In the genomic region with DNA sequence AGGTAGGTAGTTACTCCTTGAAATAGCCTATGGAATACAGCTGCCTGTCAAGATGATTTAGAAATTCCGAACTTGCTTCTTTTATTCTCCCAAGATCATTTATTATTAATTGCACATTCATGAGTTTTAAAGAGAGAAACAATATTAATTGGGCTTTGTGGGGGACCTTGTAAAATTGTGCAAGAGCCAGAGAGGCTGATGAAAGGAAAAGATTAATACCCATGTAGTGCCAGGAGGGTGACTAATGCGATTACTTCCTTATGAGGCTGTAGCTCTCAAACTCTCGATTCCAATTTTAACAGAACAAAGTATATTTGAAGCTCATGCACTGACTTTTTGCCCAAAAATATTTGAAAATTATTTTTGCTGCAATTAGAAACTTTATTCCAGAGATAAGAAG, we compare ENCODE assay signal across 20 cellular contexts.
DNase-seq lines count a peak whose midpoint lies in the region; ATAC-seq and TF ChIP-seq lines count a peak whose summit lies in the region.
"Had no signal": no experiment of that assay in that cellular context is flagged by ENCODE, and none has a peak within 500 bp of the region (broad histone marks: within the 10 kb centered on the region; RNA-seq: fewer than 3 reads in every experiment).

No MANE protein-coding gene starts in this region.

- peaks cover 43% of the 10 kb centered on the region for H3K4me1 ChIP-seq in foreskin keratinocyte
- H3K4me1 ChIP-seq: Caco-2, gastrocnemius medialis had no signal

- TF ChIP-seq CTCF in AG09309 (IDR thresholded peaks at IDR 0.05; ENCODE audit: control insufficient read depth, insufficient read depth, low read depth, low read length, missing control alignments), result no peak
- no peak for TF ChIP-seq CTCF in astrocyte of the spinal cord (IDR thresholded peaks at IDR 0.05; ENCODE audit: low read depth, low read length)
- no peak for TF ChIP-seq CTCF in foreskin keratinocyte (conservative IDR thresholded peaks at IDR 0.05)

- H3K4me3 ChIP-seq in AG09309 (ENCODE audit: control insufficient read depth, low read depth, low read length) (no peak overlapping the region), astrocyte of the spinal cord (ENCODE audit: low read depth, low read length) (no peak overlapping the region)
- H3K4me3 ChIP-seq: cardiac muscle cell, gastrocnemius medialis, skin epidermis had no signal

- H3K27me3 ChIP-seq in foreskin keratinocyte, result no peaks in the 10 kb centered on the region
- H3K27me3 ChIP-seq: cardiac muscle cell, gastrocnemius medialis had no signal

- H3K27ac ChIP-seq in foreskin keratinocyte, result no peak overlapping the region
- H3K27ac ChIP-seq: cardiac muscle cell, gastrocnemius medialis, skin epidermis had no signal

- DNase-seq in AG09309 (ENCODE audit: low read depth) (peak; percentile 52), HT-29 (ENCODE audit: low spot score) (peak; percentile 58), astrocyte of the spinal cord (ENCODE audit: low read depth, low spot score) (peak; percentile 60), foreskin keratinocyte (peak in 1 of 2 donors; percentile 70), germinal center (ENCODE audit: low spot score) (no peak), NCI-H345 (lab: John Stamatoyannopoulos, UW) (no peak), ACHN (no peak)
- DNase-seq: activated CD4-positive, alpha-beta T cell treated with anti-CD3 and anti-CD28 coated beads, Interleukin-2, amount 50 U/mL, for 4 hours; activated naive CD4-positive, alpha-beta T cell treated with Interleukin-2 at 50 U/mL for 16 hours; AML-193; Caco-2; effector memory CD4-positive, alpha-beta T cell; gastrocnemius medialis; GDM1; NCI-H1436 treated with DMSO at 0.1 percent for 48 hours; NK-92 treated with Interleukin-12 subunit alpha and Interleukin-12 subunit beta, amount 100 ng/mL, for 24 hours; stimulated activated CD4-positive, alpha-beta T cell treated with anti-CD3 and anti-CD28 coated beads, Interleukin-4, amount 100 ng/mL, for 24 hours had no signal

- peak; percentile 40 for ATAC-seq in foreskin keratinocyte
- ATAC-seq in GM21717 (IDR thresholded peaks at IDR 0.05; ENCODE audit: unreplicated experiment), result no peak
- ATAC-seq: gastrocnemius medialis had no signal

- in situ Hi-C loops in astrocyte of the spinal cord (cut with HindIII; ENCODE audit: low sequenced_read_pairs), result no loop called here
- in situ Hi-C loops in ACHN (cut with HindIII; ENCODE audit: low pct_ligation_motif_present, low pct_unique_long_range_greater_than_20kb, low sequenced_read_pairs), result no loop called here

Comparison
In these comparisons a context has a peak if more than half of its experiments do, and no peak if none do; other contexts are left out.
1. DNase-seq: peak in AG09309 (single experiment), HT-29 (single experiment) and astrocyte of the spinal cord (single experiment); none in germinal center (single experiment), NCI-H345 (single experiment) and ACHN (single experiment).